In the genomic region with DNA sequence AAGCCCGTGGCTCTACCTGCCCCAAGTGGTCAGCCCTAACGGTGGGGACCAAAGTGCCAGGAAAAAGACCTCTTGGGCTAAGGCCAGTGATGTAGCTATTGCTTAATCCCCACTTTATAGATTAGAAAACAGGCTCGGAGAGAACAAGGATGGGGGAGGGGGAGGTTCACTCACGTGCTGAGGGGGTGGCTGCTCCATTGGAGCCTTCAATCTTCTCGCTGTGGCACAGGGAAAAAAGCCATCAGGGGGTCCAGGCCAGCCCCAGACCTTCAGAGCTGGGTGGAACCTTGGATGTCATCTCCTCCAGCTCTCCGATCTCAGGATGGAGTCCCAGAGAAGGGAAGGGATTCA, we compare ENCODE assay signal across 10 cellular contexts. TPM values are rescaled to one million over a fixed set of nuclear protein-coding genes. Genes with fewer than 3 reads are reported as not detected.
DNase-seq lines count a peak whose midpoint lies in the region; TF ChIP-seq lines count a peak whose summit lies in the region.
"Had no signal": no experiment of that assay in that cellular context is flagged by ENCODE, and none has a peak within 500 bp of the region (broad histone marks: within the 10 kb centered on the region; RNA-seq: fewer than 3 reads in every experiment).

No MANE protein-coding gene starts in this region.

- BruUV-seq in Caco-2 (replicated peaks; lab: Mats Ljungman, UMichigan) (no TSS peak), mammary epithelial cell (replicated peaks; lab: Mats Ljungman, UMichigan) (no TSS peak)

- H3K9ac ChIP-seq in MM.1S (ENCODE audit: low read length) = no peak overlapping the region
- no peak overlapping the region for H3K9ac ChIP-seq in mammary epithelial cell (ENCODE audit: insufficient read depth, low read length)

- intact Hi-C loops in Caco-2 (cut with micrococcal nuclease; ENCODE audit: unreplicated experiment) (loop anchor here (1.0 to 5.0 kb wide), 3 partner anchors 14 to 48 kb away; no protein-coding TSS in a partner anchor), mammary epithelial cell (cut with micrococcal nuclease) (loop anchor here (10.0 kb wide), 2 partner anchors 175 to 205 kb away; a partner anchor contains a TSS)

- dilution Hi-C loops in mammary epithelial cell (cut with HindIII; ENCODE audit: low sequenced_read_pairs) = loop anchor here (5.0 kb wide), 1 partner anchor 57 kb away; no protein-coding TSS in a partner anchor

- H3K79me2 ChIP-seq in MM.1S (ENCODE audit: low read length) (no peaks in the 10 kb centered on the region), mammary epithelial cell (ENCODE audit: insufficient read depth, low read length) (no peaks in the 10 kb centered on the region), osteoblast (ENCODE audit: insufficient read depth, low read length) (no peaks in the 10 kb centered on the region)

- CTCF ChIA-PET in Caco-2 (lab: Charles Lee) (interaction anchor here (0.6 to 3.2 kb wide), 14 partner anchors 12 to 311 kb away, joined by 3 to 292 read pairs (median 14); a partner anchor contains a TSS), mammary epithelial cell (lab: Charles Lee; ENCODE audit: low non-redundant PET) (interaction anchor here (0.6 to 2.4 kb wide), 3 partner anchors 24 to 116 kb away, joined by 3 to 51 read pairs (median 6); no protein-coding TSS in a partner anchor)

- H3K9me3 ChIP-seq in Caco-2 = no peaks in the 10 kb centered on the region
- no peaks in the 10 kb centered on the region for H3K9me3 ChIP-seq in MM.1S (replicated peaks; ENCODE audit: insufficient read depth, low read length)
- H3K9me3 ChIP-seq in mammary epithelial cell (replicated peaks; ENCODE audit: insufficient read depth, low read length) = no peaks in the 10 kb centered on the region
- H3K9me3 ChIP-seq in neutrophil = no peaks in the 10 kb centered on the region
- no peaks in the 10 kb centered on the region for H3K9me3 ChIP-seq in osteoblast (ENCODE audit: low read depth, low read length)
- H3K9me3 ChIP-seq: prostate gland had no signal

- H3K4me1 Mint-ChIP-seq in Caco-2 (ENCODE audit: low read depth, unreplicated experiment) = no peaks in the 10 kb centered on the region

- H3K27ac Mint-ChIP-seq in Caco-2 (ENCODE audit: unreplicated experiment) = no peak overlapping the region

- H3K4me3 Mint-ChIP-seq in Caco-2 (ENCODE audit: unreplicated experiment) = peak overlapping the region; percentile 81

- no peaks in the 10 kb centered on the region for H4K20me1 ChIP-seq in MM.1S (ENCODE audit: insufficient read depth, low read length)
- peaks cover 1% of the 10 kb centered on the region for H4K20me1 ChIP-seq in mammary epithelial cell (ENCODE audit: insufficient read depth, low read length)
- H4K20me1 ChIP-seq in osteoblast (ENCODE audit: insufficient read depth, low read length) = peaks cover 10% of the 10 kb centered on the region

- H3K4me1 ChIP-seq in Caco-2 (peaks cover 13% of the 10 kb centered on the region), MM.1S (ENCODE audit: low read length) (peaks cover 13% of the 10 kb centered on the region), mammary epithelial cell (ENCODE audit: insufficient read depth, low read length) (peaks cover 47% of the 10 kb centered on the region), neutrophil (ENCODE audit: control insufficient read depth in 1 of 2, insufficient read depth in 1 of 2, low read depth in 1 of 2, low read length in 1 of 2) (peaks cover 29 to 39% of the 10 kb centered on the region in 2 experiments), osteoblast (ENCODE audit: insufficient read depth, low read length) (peaks cover 5% of the 10 kb centered on the region)

- H3K27me3 ChIP-seq in Caco-2 (replicated peaks; ENCODE audit: control insufficient read depth, insufficient read depth, low read length) (no peaks in the 10 kb centered on the region), MM.1S (replicated peaks; ENCODE audit: insufficient read depth, low read length) (peaks cover 45% of the 10 kb centered on the region), mammary epithelial cell (ENCODE audit: insufficient read depth, low read length) (peaks cover 1% of the 10 kb centered on the region), neutrophil (peaks cover 85% of the 10 kb centered on the region), osteoblast (ENCODE audit: insufficient read depth, low read length) (peaks cover 61% of the 10 kb centered on the region)

- H3K4me3 ChIP-seq in Caco-2 (ENCODE audit: low read depth, low read length) (0 out of 2 replicates have a peak overlapping the region, but pooled peaks have one; percentile 18), MM.1S (ENCODE audit: low read length) (peak overlapping the region; percentile 71), mammary epithelial cell (replicated peaks in 1 of 3; ENCODE audit: insufficient read depth in 1 of 3, low read depth in 2 of 3, low read length in 3 of 3) (no peak overlapping the region), neutrophil (ENCODE audit: low read depth in 1 of 2, low read length in 1 of 2) (peak overlapping the region; percentile 41 to 67), osteoblast (ENCODE audit: insufficient read depth, low read length) (no peak overlapping the region)

- TF ChIP-seq CTCF in Caco-2 (IDR thresholded peaks at IDR 0.05; ENCODE audit: insufficient read depth in 1 of 2, low read depth in 1 of 2, low read length in 1 of 2, severe bottlenecking in 1 of 2, unreplicated experiment in 1 of 2) = no peak
- no peak for TF ChIP-seq CTCF in MM.1S (IDR thresholded peaks at IDR 0.05; ENCODE audit: low read length)
- no peak for TF ChIP-seq CTCF in mammary epithelial cell (conservative IDR thresholded peaks at IDR 0.05 in 1 of 2, IDR thresholded peaks at IDR 0.05 in 1 of 2; ENCODE audit: extremely low read depth in 1 of 2, insufficient read depth in 1 of 2, low read depth in 1 of 2, low read length in 2 of 2)
- no peak for TF ChIP-seq CTCF in neutrophil (IDR thresholded peaks at IDR 0.05)
- no peak for TF ChIP-seq CTCF in osteoblast (IDR thresholded peaks at IDR 0.05; ENCODE audit: extremely low read depth, low read depth, low read length)

- H3K36me3 Mint-ChIP-seq in Caco-2 (ENCODE audit: insufficient read depth, unreplicated experiment) = peaks cover 22% of the 10 kb centered on the region
- H3K36me3 Mint-ChIP-seq: type B pancreatic cell had no signal

- DNase-seq in Caco-2 (no peak), MM.1S (no peak), mammary epithelial cell (no peak), hippocampal formation (lab: John Stamatoyannopoulos, UW) (no peak), cerebellum (ENCODE audit: low spot score) (no peak), osteoblast (ENCODE audit: insufficient read length, low spot score, missing footprints) (no peak)
- DNase-seq in stimulated activated CD4-positive, alpha-beta T cell treated with anti-CD3 and anti-CD28 coated beads, Interleukin-2, amount 100 ng/mL, for 48 hours = no peak

- H3K36me3 ChIP-seq in Caco-2 (ENCODE audit: control insufficient read depth, insufficient read depth, low read length) (no peaks in the 10 kb centered on the region; the same call in 1 of the 2 replicates), MM.1S (replicated peaks; ENCODE audit: insufficient read depth, low read length) (no peaks in the 10 kb centered on the region), mammary epithelial cell (ENCODE audit: insufficient read depth, low read length) (no peaks in the 10 kb centered on the region), neutrophil (no peaks in the 10 kb centered on the region), osteoblast (ENCODE audit: insufficient read depth, low read length) (no peaks in the 10 kb centered on the region)
- H3K36me3 ChIP-seq: prostate gland had no signal

- peak overlapping the region; percentile 80; the same call in 1 of the 2 replicates for H2AFZ ChIP-seq in MM.1S (ENCODE audit: low read length)
- no peak overlapping the region for H2AFZ ChIP-seq in mammary epithelial cell (ENCODE audit: low read depth, low read length)
- no peak overlapping the region for H2AFZ ChIP-seq in osteoblast (ENCODE audit: low read length)

- H3K4me2 ChIP-seq in MM.1S (ENCODE audit: low read depth, low read length) (peak overlapping the region; percentile 92), mammary epithelial cell (ENCODE audit: insufficient read depth, low read depth, low read length) (peak overlapping the region; percentile 91), osteoblast (ENCODE audit: insufficient read depth, low read length) (no peak overlapping the region)

- H3F3A ChIP-seq in MM.1S (ENCODE audit: insufficient read depth, low read length) = peaks cover 10% of the 10 kb centered on the region; the same call in 1 of the 2 replicates

- no peaks in the 10 kb centered on the region for H3K27me3 Mint-ChIP-seq in Caco-2 (ENCODE audit: insufficient read depth, unreplicated experiment)

- in situ Hi-C loops in mammary epithelial cell (cut with MboI; ENCODE audit: low sequenced_read_pairs in 2 of 2) = no loop called here

- H3K9me2 ChIP-seq in MM.1S (replicated peaks; ENCODE audit: insufficient read depth, low read length) = no peaks in the 10 kb centered on the region

- H3K9me3 Mint-ChIP-seq in Caco-2 (ENCODE audit: unreplicated experiment) = no peaks in the 10 kb centered on the region
- H3K9me3 Mint-ChIP-seq: type B pancreatic cell had no signal

- POLR2A ChIA-PET in Caco-2 (lab: Charles Lee) = no interaction called here

- 0% methylated on average over 2 of the region's 6 CpGs for WGBS in mammary epithelial cell (ENCODE audit: low coverage, missing lambda C conversion rate)

- H3K27ac ChIP-seq in MM.1S (ENCODE audit: low read length) = no peak overlapping the region
- H3K27ac ChIP-seq in mammary epithelial cell (ENCODE audit: insufficient read depth, low read depth, low read length) = no peak overlapping the region
- H3K27ac ChIP-seq in neutrophil = peak overlapping the region; percentile 58
- no peak overlapping the region for H3K27ac ChIP-seq in osteoblast (ENCODE audit: low read depth, low read length)

RNA-seq across cellular contexts. Expression of a gene that starts 45.9 kb away (rescaled TPM):
- total RNA-seq in Caco-2 (2022) = 23.6 and 25.8 TPM in 2 replicates
- 1 to 10 TPM in 1 of 2 donors, under 1 TPM in 1; 0.17 to 4.2 TPM for total RNA-seq in mammary epithelial cell
- 0.71 TPM for polyA plus RNA-seq in mammary epithelial cell
- 0.78 TPM for polyA minus RNA-seq in mammary epithelial cell
- 34.7 TPM for total RNA-seq in cerebellum
- total RNA-seq in osteoblast = not detected in 2 replicates

Comparison
In these comparisons a context has a peak if more than half of its experiments do, and no peak if none do; other contexts are left out.
1. H3K4me3 ChIP-seq: peak in Caco-2 (single experiment), MM.1S (single experiment) and neutrophil (2 of 2); none in mammary epithelial cell (0 of 3) and osteoblast (single experiment).